Comparison of ENCODE assay signal across 19 cellular contexts in genomic region chr1:158126425-158126824, GRCh38. TPM values are rescaled to one million over a fixed set of nuclear protein-coding genes. Genes with fewer than 3 reads are reported as not detected.
DNase-seq lines count a peak whose midpoint lies in the region; ATAC-seq, FAIRE-seq and TF ChIP-seq lines count a peak whose summit lies in the region.
"Had no signal": no experiment of that assay in that cellular context is flagged by ENCODE, and none has a peak within 500 bp of the region (broad histone marks: within the 10 kb centered on the region; RNA-seq: fewer than 3 reads in every experiment).

No MANE protein-coding gene starts in this region.

- TF ChIP-seq POLR2A in GM12892 (IDR thresholded peaks at IDR 0.05; ENCODE audit: low read depth, low read length) = no peak
- no peak for TF ChIP-seq POLR2A in esophagus squamous epithelium (IDR thresholded peaks at IDR 0.05)

- H3K4me1 ChIP-seq in endodermal cell (ENCODE audit: control insufficient read depth, insufficient read depth, low read length) = no peaks in the 10 kb centered on the region
- H3K4me1 ChIP-seq in esophagus squamous epithelium = peaks cover 0 to 12% (median 0%) of the 10 kb centered on the region in 3 donors

- 90 to 100% methylated on average over 1 to 2 of the region's 2 CpGs for WGBS in endodermal cell (ENCODE audit: insufficient coverage in 1 of 2, insufficient read length in 1 of 2), 2 experiments
- WGBS in esophagus squamous epithelium, 2 donors = 57% methylated on average over 1 of the region's 2 CpGs

- H3K4me3 ChIP-seq in endodermal cell (ENCODE audit: low read length) (no peak overlapping the region), WERI-Rb-1 (ENCODE audit: low read depth, low read length) (no peak overlapping the region), esophagus squamous epithelium (no peak overlapping the region)
- H3K4me3 ChIP-seq: coronary artery, heart left ventricle, thyroid gland had no signal

- peak; percentile 65 for ATAC-seq in GM18858 (IDR thresholded peaks at IDR 0.05; ENCODE audit: unreplicated experiment)
- peak; percentile 57 for ATAC-seq in GM19467 (IDR thresholded peaks at IDR 0.05; ENCODE audit: unreplicated experiment)
- peak; percentile 70 for ATAC-seq in HG03280 (IDR thresholded peaks at IDR 0.05; ENCODE audit: unreplicated experiment)
- ATAC-seq: heart left ventricle, left cardiac atrium had no signal

- H3K4me3 Mint-ChIP-seq in endodermal cell = no peak overlapping the region
- H3K4me3 Mint-ChIP-seq: activated T-helper 1 cell treated with anti-CD3 and anti-CD28 coated beads, Interleukin-12 subunit alpha, Interleukin-12 subunit beta, Interleukin-2, Interleukin-4 antibody, amounts not matched to agents 30 ng/mL and 10 ng/mL and 1 ng/mL, durations not matched to agents 14 hours and 24 hours and 36 hours had no signal

- TF ChIP-seq CTCF in endodermal cell (conservative IDR thresholded peaks at IDR 0.05) (no peak), WERI-Rb-1 (IDR thresholded peaks at IDR 0.05; ENCODE audit: low read depth, low read length) (no peak), esophagus squamous epithelium (IDR thresholded peaks at IDR 0.05) (no peak)

- no peaks in the 10 kb centered on the region for H3K27me3 ChIP-seq in endodermal cell (ENCODE audit: control insufficient read depth, insufficient read depth, low read length, poor library complexity, severe bottlenecking)
- peaks cover 86% of the 10 kb centered on the region for H3K27me3 ChIP-seq in WERI-Rb-1 (ENCODE audit: insufficient read depth, low read depth, severe bottlenecking)
- peaks cover 0 to 7% (median 0%) of the 10 kb centered on the region in 4 donors for H3K27me3 ChIP-seq in esophagus squamous epithelium
- H3K27me3 ChIP-seq: thyroid gland had no signal

- H3K27ac Mint-ChIP-seq in endodermal cell = no peak overlapping the region
- H3K27ac Mint-ChIP-seq: activated T-helper 1 cell treated with anti-CD3 and anti-CD28 coated beads, Interleukin-12 subunit alpha, Interleukin-12 subunit beta, Interleukin-2, Interleukin-4 antibody, amounts not matched to agents 30 ng/mL and 10 ng/mL and 1 ng/mL, durations not matched to agents 14 hours and 24 hours and 36 hours had no signal

- no peaks in the 10 kb centered on the region for H3K36me3 ChIP-seq in endodermal cell (ENCODE audit: control insufficient read depth, insufficient read depth, low read length)
- no peaks in the 10 kb centered on the region for H3K36me3 ChIP-seq in WERI-Rb-1
- H3K36me3 ChIP-seq in esophagus squamous epithelium = no peaks in the 10 kb centered on the region
- H3K36me3 ChIP-seq: heart left ventricle, thyroid gland had no signal

- H3K27me3 Mint-ChIP-seq in endodermal cell (ENCODE audit: insufficient read depth) = no peaks in the 10 kb centered on the region

- peaks cover 5% of the 10 kb centered on the region for H3K4me1 Mint-ChIP-seq in endodermal cell

- H3K27ac ChIP-seq in endodermal cell (ENCODE audit: low read depth, low read length) = no peak overlapping the region
- H3K27ac ChIP-seq in WERI-Rb-1 = no peak overlapping the region
- no peak overlapping the region for H3K27ac ChIP-seq in esophagus squamous epithelium
- H3K27ac ChIP-seq: coronary artery, heart left ventricle, thyroid gland had no signal

- no peak for FAIRE-seq in GM12892 (lab: Jason Lieb, UNC)
- FAIRE-seq: D721Med had no signal

- H3K9me3 ChIP-seq in endodermal cell (ENCODE audit: control insufficient read depth, low read length) (no peaks in the 10 kb centered on the region), WERI-Rb-1 (ENCODE audit: severe bottlenecking) (no peaks in the 10 kb centered on the region), esophagus squamous epithelium (no peaks in the 10 kb centered on the region)
- H3K9me3 ChIP-seq: heart left ventricle, thyroid gland had no signal

- H3K9ac ChIP-seq in endodermal cell (ENCODE audit: extremely low read depth, low read length, poor library complexity, severe bottlenecking) = no peak overlapping the region

- H3K36me3 Mint-ChIP-seq in endodermal cell (ENCODE audit: low read depth) = no peaks in the 10 kb centered on the region

- intact Hi-C loops in esophagus squamous epithelium (cut with DNase I) = no loop called here

- H3K9me3 Mint-ChIP-seq in endodermal cell = no peaks in the 10 kb centered on the region
- H3K9me3 Mint-ChIP-seq: activated T-helper 1 cell treated with anti-CD3 and anti-CD28 coated beads, Interleukin-12 subunit alpha, Interleukin-12 subunit beta, Interleukin-2, Interleukin-4 antibody, amounts not matched to agents 30 ng/mL and 10 ng/mL and 1 ng/mL, durations not matched to agents 14 hours and 24 hours and 36 hours had no signal

- DNase-seq in endodermal cell (peak; percentile 29), WERI-Rb-1 (no peak), GM12892 (ENCODE audit: insufficient read length) (no peak), esophagus squamous epithelium (lab: John Stamatoyannopoulos, UW) (no peak), UCSD-AML1 (lab: John Stamatoyannopoulos, UW; ENCODE audit: unreplicated experiment) (no peak)
- DNase-seq: activated CD4-positive, alpha-beta T cell treated with anti-CD3 and anti-CD28 coated beads for 48 hours; aorta; heart left ventricle; left cardiac atrium; NCI-H1105; SIG-M5; thyroid gland had no signal

RNA-seq across cellular contexts. Expression of gene CD1D, which starts 54.3 kb away (rescaled TPM):
- 1 to 10 TPM; 1.7 TPM for total RNA-seq in endodermal cell
- polyA plus RNA-seq in endodermal cell (2013, experiment 1 of 2) = 0.75 TPM
- polyA plus RNA-seq in endodermal cell (2013, experiment 2 of 2) = 0.33 TPM
- not detected for polyA plus RNA-seq in GM12892 (2012; ENCODE audit: missing spikeins)
- 1 to 10 TPM in 2 of 4 donors, under 1 TPM in 1, not detected in 1; 0.83 to 1.9 (median 1.7) TPM for total RNA-seq in esophagus squamous epithelium
- total RNA-seq: activated T-helper 1 cell treated with anti-CD3 and anti-CD28 coated beads, Interleukin-12 subunit alpha, Interleukin-12 subunit beta, Interleukin-2, Interleukin-4 antibody, amounts not matched to agents 30 ng/mL and 10 ng/mL and 1 ng/mL, durations not matched to agents 14 hours and 24 hours and 36 hours; T-helper 2 cell treated with Interferon-gamma antibody and Interleukin-4, amounts not matched to agents 100 ng/mL and 5 ng/mL, for 36 hours had no signal
